Comparison of ENCODE assay signal across 10 cellular contexts in the genomic region with DNA sequence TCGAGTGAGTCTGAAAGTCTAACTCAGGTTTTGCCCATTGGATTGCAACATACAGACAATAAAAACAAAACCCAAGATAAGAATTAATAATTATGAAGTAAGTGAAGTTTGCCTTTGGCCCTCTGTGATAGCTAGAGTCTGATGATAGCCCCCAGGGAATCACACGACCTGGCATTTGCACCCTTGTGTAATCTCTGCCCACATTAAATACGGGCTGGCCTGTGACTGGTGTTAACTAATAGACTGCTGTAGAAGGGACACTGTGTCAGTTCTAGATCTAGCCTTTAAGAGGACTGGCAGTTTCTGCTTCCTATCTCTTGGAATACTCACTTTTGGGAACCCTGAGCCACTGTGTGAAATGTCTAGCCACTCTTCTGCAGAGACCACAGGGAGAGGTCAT. TPM values are rescaled to one million over a fixed set of nuclear protein-coding genes. Genes with fewer than 3 reads are reported as not detected.
"Had no signal": no experiment of that assay in that cellular context is flagged by ENCODE, and none has a peak within 500 bp of the region (broad histone marks: within the 10 kb centered on the region; RNA-seq: fewer than 3 reads in every experiment).

No MANE protein-coding gene starts in this region.

- H2AFZ ChIP-seq: GM23338 had no signal

- H3K4me3 ChIP-seq: GM23338, K562 had no signal

- ATAC-seq: GM23338, HCT116, K562 had no signal

- H3K4me2 ChIP-seq: GM23338 had no signal

- FAIRE-seq: H1, H54, HTR-8/SVneo, K562 had no signal

- DNase-seq: H9, HFFc6, KG1 had no signal

RNA-seq across cellular contexts. Expression of a gene that starts 8.0 kb away (rescaled TPM):
- total RNA-seq: GM23338, H1, H9, HFFc6, HT-29, K562 had no signal
- polyA plus RNA-seq: GM23338, H1, K562 had no signal
